8 cellular contexts compared by ENCODE assay signal in the genomic region with DNA sequence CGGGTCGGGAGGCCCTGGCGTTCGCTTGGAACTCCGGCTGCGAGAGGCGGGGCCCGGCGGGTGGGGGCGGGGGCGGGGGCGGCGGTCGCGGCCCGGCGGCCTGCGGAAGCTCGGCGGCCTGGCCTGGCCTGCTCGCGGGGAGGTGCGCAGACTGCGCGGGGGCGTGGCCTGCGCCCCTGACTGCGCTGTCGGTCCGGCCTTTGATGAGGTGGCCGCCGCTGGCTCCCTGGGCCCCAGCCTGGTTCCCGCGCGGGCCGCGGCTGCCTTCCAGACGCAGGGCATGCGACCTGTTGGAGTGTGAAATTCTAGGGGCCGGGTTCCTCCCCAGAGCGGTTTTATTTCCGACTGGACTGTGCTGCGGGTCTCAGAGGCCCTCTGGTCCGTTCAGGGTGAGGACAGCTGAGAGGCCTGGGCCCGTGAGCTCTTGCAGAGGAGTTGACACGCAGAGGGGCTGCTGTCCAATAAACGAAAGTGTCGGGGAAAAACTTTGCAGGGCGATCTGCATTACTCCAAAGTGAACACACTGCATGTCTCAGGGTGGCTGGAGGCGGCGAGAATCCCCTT. TPM values are rescaled to one million over a fixed set of nuclear protein-coding genes. Genes with fewer than 3 reads are reported as not detected.
A peak's percentile ranks its signal among the peaks of the same experiment; 100 is the strongest.
DNase-seq lines count a peak whose midpoint lies in the region; ATAC-seq and TF ChIP-seq lines count a peak whose summit lies in the region.

No MANE protein-coding gene starts in this region.

- H3K4me3 Mint-ChIP-seq in T-helper 17 cell: peak overlapping the region; percentile 97

- peak overlapping the region; percentile 95 for H3K27ac Mint-ChIP-seq in T-helper 17 cell

- no peaks in the 10 kb centered on the region for H3K9me3 ChIP-seq in T-helper 17 cell (ENCODE audit: control insufficient read depth, low read length, poor library complexity, severe bottlenecking)

- TF ChIP-seq CTCF in GM10266 (IDR thresholded peaks at IDR 0.05; ENCODE audit: control insufficient read depth, insufficient read depth, low read depth, missing control alignments) (no peak), retinal pigment epithelial cell (conservative IDR thresholded peaks at IDR 0.05; ENCODE audit: low read depth, low read length) (no peak)

- H3K36me3 Mint-ChIP-seq in T-helper 17 cell (ENCODE audit: low read depth): peaks cover 8% of the 10 kb centered on the region

- H3K4me3 ChIP-seq in H7 (ENCODE audit: insufficient read depth, low read depth, low read length): peak overlapping the region; percentile 100
- H3K4me3 ChIP-seq in retinal pigment epithelial cell (ENCODE audit: low read length): peak overlapping the region; percentile 90

- no peaks in the 10 kb centered on the region for H3K27me3 ChIP-seq in H7 (ENCODE audit: control insufficient read depth, insufficient read depth, low read length)

- H3K36me3 ChIP-seq in H7 (replicated peaks; ENCODE audit: control insufficient read depth, insufficient read depth, low read length): peaks cover 7% of the 10 kb centered on the region

- DNase-seq in GM10266 (ENCODE audit: extremely low spot score) (peak; percentile 93), H7 (peak; percentile 96), LoVo (ENCODE audit: low spot score) (peak; percentile 89), T-helper 17 cell (peak; percentile 28 to 73 (median 72)), astrocyte of the hippocampus (ENCODE audit: low read depth, low spot score) (peak; percentile 96), hippocampal formation (lab: John Stamatoyannopoulos, UW) (peak; percentile 52 to 82), retinal pigment epithelial cell (ENCODE audit: low read depth) (peak; percentile 40), cerebellar nuclear complex (lab: John Stamatoyannopoulos, UW) (no peak)

- peak; percentile 57 for ATAC-seq in T-helper 17 cell

- no peaks in the 10 kb centered on the region for H3K27me3 Mint-ChIP-seq in T-helper 17 cell

- H3K4me1 Mint-ChIP-seq in T-helper 17 cell: peaks cover 31% of the 10 kb centered on the region

RNA-seq across cellular contexts. Expression of a gene that starts 0.6 kb away (rescaled TPM):
- total RNA-seq in H7 (2014; rRNA removed; shearing (Covaris generic)): 150 and 162 TPM in 2 replicates
- 100 to 1,000 TPM; 138 to 150 TPM for total RNA-seq in T-helper 17 cell

RNA-seq across cellular contexts. Expression of a gene that starts 13.1 kb away (rescaled TPM):
- total RNA-seq in H7 (2014; rRNA removed; shearing (Covaris generic)): 9.0 and 13.4 TPM in 2 replicates
- total RNA-seq in T-helper 17 cell: 10 to 100 TPM in 1 of 2 donors, 1 to 10 TPM in 1; 9.1 to 13.6 TPM

RNA-seq across cellular contexts. Expression of a gene that starts 19.7 kb away (rescaled TPM):
- total RNA-seq in H7 (2014; rRNA removed; shearing (Covaris generic)): 151 and 164 TPM in 2 replicates
- total RNA-seq in T-helper 17 cell: 10 to 100 TPM; 43.6 to 50.2 TPM

RNA-seq across cellular contexts. Expression of a gene that starts 48.5 kb away (rescaled TPM):
- 11.8 and 19.2 TPM in 2 replicates for total RNA-seq in H7 (2014; rRNA removed; shearing (Covaris generic))
- 10 to 100 TPM; 22.4 to 24.6 TPM for total RNA-seq in T-helper 17 cell

RNA-seq across cellular contexts. Expression of a gene that starts 58.6 kb away (rescaled TPM):
- total RNA-seq in H7 (2014; rRNA removed; shearing (Covaris generic)): 110 and 129 TPM in 2 replicates
- total RNA-seq in T-helper 17 cell: 10 to 100 TPM; 75.7 to 80.3 TPM

Comparison
In these comparisons a context has a peak if more than half of its experiments do, and no peak if none do; other contexts are left out.
1. DNase-seq: peak in GM10266 (single experiment), H7 (single experiment), LoVo (single experiment), T-helper 17 cell (3 of 3), astrocyte of the hippocampus (single experiment), hippocampal formation (2 of 2) and retinal pigment epithelial cell (single experiment); none in cerebellar nuclear complex (0 of 2).